ENCODE assay signal across 30 cellular contexts in the genomic region with DNA sequence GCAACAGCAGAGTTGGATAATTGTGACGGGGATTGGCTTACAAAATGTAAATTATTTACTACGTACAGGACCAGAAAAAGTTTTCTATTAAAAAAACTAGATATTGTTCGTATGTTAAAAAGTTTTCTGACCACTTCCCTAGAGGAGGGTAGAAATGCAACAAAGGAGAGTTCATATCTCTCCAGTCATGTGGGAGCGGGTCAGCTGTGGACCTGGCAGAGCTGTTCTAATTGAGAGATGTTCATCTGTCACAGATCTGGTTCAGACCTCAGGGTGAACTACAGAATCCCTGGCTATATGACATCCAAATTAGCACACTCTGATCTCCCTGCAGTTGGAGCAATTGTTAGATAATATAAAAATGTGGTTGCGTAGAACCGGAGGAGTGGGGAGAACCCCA.
"Had no signal": no experiment of that assay in that cellular context is flagged by ENCODE, and none has a peak within 500 bp of the region (broad histone marks: within the 10 kb centered on the region; RNA-seq: fewer than 3 reads in every experiment).

No MANE protein-coding gene starts in this region.

- H3K4me3 ChIP-seq: psoas muscle, right lobe of liver, skin epidermis, smooth muscle cell, spleen, suprapubic skin, thoracic aorta, thyroid gland, tibial nerve, upper lobe of left lung, vagina had no signal

- FAIRE-seq: urothelium cell line had no signal

- H3K4me1 ChIP-seq: psoas muscle, right lobe of liver, spleen, suprapubic skin, thyroid gland, upper lobe of left lung, vagina had no signal

- DNase-seq: naive thymus-derived CD4-positive, alpha-beta T cell; natural killer cell; nucleus accumbens; posterior cingulate gyrus; psoas muscle; right cardiac atrium; right lobe of liver; spleen; stimulated activated CD4-positive, alpha-beta T cell treated with anti-CD3 and anti-CD28 coated beads, Interleukin-12 subunit alpha, Interleukin-12 subunit beta, amount 100 ng/mL, for 4 hours; stimulated activated CD4-positive, alpha-beta T cell treated with anti-CD3 and anti-CD28 coated beads, Interleukin-1b, Interleukin-23, amount 100 ng/mL, for 48 hours; stimulated activated CD4-positive, alpha-beta T cell treated with anti-CD3 and anti-CD28 coated beads, Interleukin-4, amount 100 ng/mL, for 1 hour; stimulated activated CD4-positive, alpha-beta T cell treated with anti-CD3 and anti-CD28 coated beads, Interleukin-4, amount 100 ng/mL, for 4 hours; stimulated activated CD8-positive, alpha-beta memory T cell treated with anti-CD3 and anti-CD28 coated beads, Interleukin-4, amount 100 ng/mL, for 48 hours; stimulated activated naive CD4-positive, alpha-beta T cell; stimulated activated naive CD8-positive, alpha-beta T cell treated with anti-CD3 and anti-CD28 coated beads, Interleukin-15, amount 100 ng/mL, for 72 hours; stimulated activated naive CD8-positive, alpha-beta T cell treated with anti-CD3 and anti-CD28 coated beads, Interleukin-15, Interleukin-2, amounts not matched to agents 100 U/mL and 50 U/mL, for 24 hours; substantia nigra; thyroid gland; trophoblast cell; upper lobe of left lung had no signal

- H3K36me3 ChIP-seq: neutrophil, right lobe of liver, spleen, suprapubic skin, thoracic aorta, thyroid gland, tibial nerve, upper lobe of left lung, vagina had no signal

- ATAC-seq: naive thymus-derived CD4-positive, alpha-beta T cell; natural killer cell; psoas muscle; right cardiac atrium; right lobe of liver; stimulated activated memory B cell treated with anti-CD40 and anti-IgM and Interleukin-4, amounts not matched to agents 10 μg/mL and 1 μg/mL and 100 μg/mL, for 72 hours; stimulated activated naive CD8-positive, alpha-beta T cell treated with anti-CD3 and anti-CD28 coated beads, Interleukin-15, amount 100 ng/mL, for 72 hours; stimulated activated naive CD8-positive, alpha-beta T cell treated with anti-CD3 and anti-CD28 coated beads, Interleukin-15, Interleukin-2, amounts not matched to agents 100 U/mL and 50 U/mL, for 24 hours had no signal

- H3K27me3 ChIP-seq: neutrophil, right lobe of liver, spleen, suprapubic skin, thyroid gland, tibial nerve, upper lobe of left lung, vagina had no signal

- H3K9me3 ChIP-seq: neutrophil, psoas muscle, right lobe of liver, suprapubic skin, thoracic aorta, thyroid gland, tibial nerve, upper lobe of left lung, vagina had no signal

- H3K27ac ChIP-seq: neutrophil, parathyroid adenoma, psoas muscle, right lobe of liver, skin epidermis, spleen, suprapubic skin, thoracic aorta, thyroid gland, tibial nerve, upper lobe of left lung, vagina had no signal
